Comparison of ENCODE assay signal across 1 cellular context in genomic region chr1:168991667-168992475, GRCh38.
TF ChIP-seq lines count a peak whose summit lies in the region.

No MANE protein-coding gene starts in this region.

TF ChIP-seq in SK-N-SH, 30 proteins besides CTCF, POLR2A, EP300 and RAD21 (continued from another document):
- TF ChIP-seq RFX5 (IDR thresholded peaks at IDR 0.05; ENCODE audit: low read length) = no peak
